ENCODE assay signal across 19 cellular contexts in genomic region chr2:43198263-43198662, GRCh38. TPM values are rescaled to one million over a fixed set of nuclear protein-coding genes. Genes with fewer than 3 reads are reported as not detected.
DNase-seq lines count a peak whose midpoint lies in the region; ATAC-seq and TF ChIP-seq lines count a peak whose summit lies in the region.
"Had no signal": no experiment of that assay in that cellular context is flagged by ENCODE, and none has a peak within 500 bp of the region (broad histone marks: within the 10 kb centered on the region; RNA-seq: fewer than 3 reads in every experiment).

No MANE protein-coding gene starts in this region.

- intact Hi-C loops in body of pancreas (cut with DNase I), result no loop called here

- ATAC-seq in CD4-positive, CD25-positive, alpha-beta regulatory T cell (ENCODE audit: low read depth in 2 of 2), result no peak
- ATAC-seq in body of pancreas (no peak), HG03432 (IDR thresholded peaks at IDR 0.05; ENCODE audit: unreplicated experiment) (no peak)

- no peak overlapping the region for H3K4me3 Mint-ChIP-seq in CD4-positive, CD25-positive, alpha-beta regulatory T cell
- H3K4me3 Mint-ChIP-seq: CD4-positive, alpha-beta T cell; HFFc6 had no signal

- H3K27ac ChIP-seq in BLaER1 (peak overlapping the region; percentile 89), mesenchymal stem cell (ENCODE audit: low read length, poor library complexity, severe bottlenecking) (no peak overlapping the region), body of pancreas (no peak overlapping the region)
- H3K27ac ChIP-seq in CD4-positive, CD25-positive, alpha-beta regulatory T cell (ENCODE audit: insufficient read depth, low read length, poor library complexity, severe bottlenecking), result no peak overlapping the region
- H3K27ac ChIP-seq: Peyer's patch, SK-N-MC had no signal

- peaks cover 21% of the 10 kb centered on the region for H4K20me1 ChIP-seq in BLaER1
- H4K20me1 ChIP-seq in Loucy (ENCODE audit: insufficient read depth, low read length, poor library complexity, severe bottlenecking), result no peaks in the 10 kb centered on the region

- H2BK15ac ChIP-seq in mesenchymal stem cell (ENCODE audit: low read depth, poor library complexity, severe bottlenecking), result no peak overlapping the region

- H3K9me2 ChIP-seq in Loucy (replicated peaks; ENCODE audit: low read depth, low read length), result no peaks in the 10 kb centered on the region

- no peak for DNase-seq in CD4-positive, CD25-positive, alpha-beta regulatory T cell
- DNase-seq in mesenchymal stem cell, result no peak
- no peak for DNase-seq in body of pancreas
- DNase-seq in activated CD8-positive, alpha-beta memory T cell treated with anti-CD3 and anti-CD28 coated beads, Interleukin-2, amount 50 U/mL, for 48 hours, result no peak
- no peak for DNase-seq in GM10248 (ENCODE audit: extremely low spot score)
- DNase-seq: AML-193; CD4-positive, alpha-beta T cell; DMS53; HFFc6; NCI-H1105 treated with DMSO at 0.1 percent for 48 hours; NCI-H1694; NCI-H748 treated with DMSO at 0.1 percent for 48 hours; NK-92 treated with Interleukin-12 subunit alpha and Interleukin-12 subunit beta, amount 100 ng/mL, for 24 hours; Peyer's patch; Right ventricle myocardium superior had no signal

- peak overlapping the region; percentile 21 for H2AK5ac ChIP-seq in mesenchymal stem cell (ENCODE audit: low read length, severe bottlenecking)

- H3F3A ChIP-seq in Loucy (ENCODE audit: low read depth), result peaks cover 9% of the 10 kb centered on the region

- peak overlapping the region; percentile 84 for H3K9ac ChIP-seq in BLaER1
- H3K9ac ChIP-seq in Loucy (ENCODE audit: low read depth, low read length, poor library complexity, severe bottlenecking), result peak overlapping the region; percentile 15
- H3K9ac ChIP-seq in mesenchymal stem cell (ENCODE audit: low read length), result no peak overlapping the region

- no peak overlapping the region for H2BK5ac ChIP-seq in mesenchymal stem cell (ENCODE audit: low read depth, low read length, poor library complexity, severe bottlenecking)

- H3K36me3 Mint-ChIP-seq in CD4-positive, CD25-positive, alpha-beta regulatory T cell, result peaks cover 3% of the 10 kb centered on the region

- peak overlapping the region; percentile 98 for H3K4me2 ChIP-seq in BLaER1
- no peak overlapping the region for H3K4me2 ChIP-seq in Loucy (ENCODE audit: low read depth, low read length, poor library complexity, severe bottlenecking)
- no peak overlapping the region for H3K4me2 ChIP-seq in mesenchymal stem cell (ENCODE audit: low read length, poor library complexity, severe bottlenecking)

- H3K4me1 Mint-ChIP-seq in CD4-positive, CD25-positive, alpha-beta regulatory T cell, result peaks cover 5 to 61% (median 39%) of the 10 kb centered on the region in 4 donors

- peak overlapping the region; percentile 17; the same call in 1 of the 2 replicates for H3K4me3 ChIP-seq in BLaER1
- H3K4me3 ChIP-seq in CD4-positive, CD25-positive, alpha-beta regulatory T cell (ENCODE audit: low read depth, low read length), result no peak overlapping the region
- no peak overlapping the region for H3K4me3 ChIP-seq in Loucy (ENCODE audit: low read length, poor library complexity, severe bottlenecking)
- H3K4me3 ChIP-seq in mesenchymal stem cell (ENCODE audit: insufficient read depth in 1 of 2, low read depth in 1 of 2, low read length in 2 of 2), result no peak overlapping the region
- no peak overlapping the region for H3K4me3 ChIP-seq in body of pancreas
- H3K4me3 ChIP-seq: Peyer's patch, SK-N-MC had no signal

- H3K4me1 ChIP-seq in BLaER1 (peaks cover 100% of the 10 kb centered on the region), Loucy (ENCODE audit: insufficient read depth, low read length, poor library complexity, severe bottlenecking) (peaks cover 71% of the 10 kb centered on the region), mesenchymal stem cell (ENCODE audit: control insufficient read depth, insufficient read depth, low read depth, low read length) (peaks cover 43% of the 10 kb centered on the region), body of pancreas (peaks cover 36% of the 10 kb centered on the region)
- peaks cover 46% of the 10 kb centered on the region for H3K4me1 ChIP-seq in CD4-positive, CD25-positive, alpha-beta regulatory T cell (ENCODE audit: control insufficient read depth, insufficient read depth, low read length, poor library complexity, severe bottlenecking)

- peak overlapping the region in 2 of 3 donors; percentile 23 to 79 for H3K27ac Mint-ChIP-seq in CD4-positive, CD25-positive, alpha-beta regulatory T cell
- H3K27ac Mint-ChIP-seq: HFFc6 had no signal

- H2BK12ac ChIP-seq in mesenchymal stem cell (ENCODE audit: low read length in 2 of 2), result peak overlapping the region in 1 of 2 experiments; percentile 50

- H3K9me3 ChIP-seq in BLaER1 (no peaks in the 10 kb centered on the region), Loucy (ENCODE audit: insufficient read depth, low read depth, low read length) (no peaks in the 10 kb centered on the region), mesenchymal stem cell (ENCODE audit: control insufficient read depth, low read length) (no peaks in the 10 kb centered on the region), body of pancreas (no peaks in the 10 kb centered on the region)
- H3K9me3 ChIP-seq in CD4-positive, CD25-positive, alpha-beta regulatory T cell (ENCODE audit: control insufficient read depth in 2 of 2, low read length in 2 of 2), result no peaks in the 10 kb centered on the region
- H3K9me3 ChIP-seq: Peyer's patch had no signal

- no peaks in the 10 kb centered on the region for H3K79me1 ChIP-seq in mesenchymal stem cell (replicated peaks; ENCODE audit: low read length, poor library complexity, severe bottlenecking)

- no peak overlapping the region for H3K4ac ChIP-seq in mesenchymal stem cell (ENCODE audit: low read depth in 1 of 2, low read length in 2 of 2)

- WGBS in mesenchymal stem cell, result 98% methylated on average over 6 of the region's 6 CpGs
- 97 to 100% methylated on average over 3 to 6 of the region's 6 CpGs for WGBS in body of pancreas, 2 donors

- TF ChIP-seq CTCF in Loucy (conservative IDR thresholded peaks at IDR 0.05; ENCODE audit: low read length) (no peak), body of pancreas (IDR thresholded peaks at IDR 0.05) (no peak), GM10248 (IDR thresholded peaks at IDR 0.05; ENCODE audit: control extremely low read depth, extremely low read depth, low read depth, missing control alignments) (no peak)

- H4K8ac ChIP-seq in mesenchymal stem cell (ENCODE audit: low read length), result peak overlapping the region; percentile 29

- H3K14ac ChIP-seq in mesenchymal stem cell (ENCODE audit: low read length in 2 of 2), result no peak overlapping the region

- no peak overlapping the region for H4K91ac ChIP-seq in mesenchymal stem cell (ENCODE audit: low read length)

- H3K23ac ChIP-seq in mesenchymal stem cell (ENCODE audit: low read length in 2 of 2), result no peak overlapping the region

- POLR2A ChIA-PET in GM10248 (lab: Yijun Ruan, JAX), result no interaction called here

- H3K79me2 ChIP-seq in Loucy (ENCODE audit: insufficient read depth, low read length), result peaks cover 13% of the 10 kb centered on the region

- TF ChIP-seq POLR2A in body of pancreas (IDR thresholded peaks at IDR 0.05), result no peak

- H3K27me3 Mint-ChIP-seq in CD4-positive, CD25-positive, alpha-beta regulatory T cell, result no peaks in the 10 kb centered on the region
- H3K27me3 Mint-ChIP-seq: CD4-positive, alpha-beta T cell had no signal

- H3K18ac ChIP-seq in mesenchymal stem cell (ENCODE audit: low read depth in 1 of 2, low read length in 2 of 2), result no peak overlapping the region

- H3K36me3 ChIP-seq in BLaER1 (peaks cover 15% of the 10 kb centered on the region; the same call in 1 of the 2 replicates), Loucy (ENCODE audit: insufficient read depth, low read length) (no peaks in the 10 kb centered on the region), mesenchymal stem cell (ENCODE audit: control insufficient read depth in 1 of 2, insufficient read depth in 2 of 2, low read depth in 1 of 2, low read length in 2 of 2) (no peaks in the 10 kb centered on the region), body of pancreas (replicated peaks in 1 of 2; ENCODE audit: insufficient read depth in 1 of 2, low read depth in 2 of 2) (no peaks in the 10 kb centered on the region)
- no peaks in the 10 kb centered on the region for H3K36me3 ChIP-seq in CD4-positive, CD25-positive, alpha-beta regulatory T cell (ENCODE audit: control insufficient read depth, insufficient read depth, low read length)
- H3K36me3 ChIP-seq: Peyer's patch had no signal

- H3K9me3 Mint-ChIP-seq in CD4-positive, CD25-positive, alpha-beta regulatory T cell, result no peaks in the 10 kb centered on the region
- H3K9me3 Mint-ChIP-seq: CD4-positive, alpha-beta T cell; HFFc6 had no signal

- H3K27me3 ChIP-seq in BLaER1 (no peaks in the 10 kb centered on the region), Loucy (ENCODE audit: insufficient read depth, low read length, poor library complexity, severe bottlenecking) (no peaks in the 10 kb centered on the region), mesenchymal stem cell (ENCODE audit: control insufficient read depth in 1 of 2, insufficient read depth in 1 of 2, low read length in 2 of 2) (no peaks in the 10 kb centered on the region), body of pancreas (no peaks in the 10 kb centered on the region)
- no peaks in the 10 kb centered on the region for H3K27me3 ChIP-seq in CD4-positive, CD25-positive, alpha-beta regulatory T cell (ENCODE audit: control insufficient read depth, insufficient read depth, low read length)
- H3K27me3 ChIP-seq: Peyer's patch had no signal

- H2AFZ ChIP-seq in Loucy (ENCODE audit: low read length), result no peak overlapping the region
- H2AFZ ChIP-seq in mesenchymal stem cell (ENCODE audit: low read depth, low read length), result no peak overlapping the region

- H2BK120ac ChIP-seq in mesenchymal stem cell (ENCODE audit: low read depth, low read length), result no peak overlapping the region

- CTCF ChIA-PET in GM10248 (lab: Yijun Ruan, JAX), result interaction anchor here (1.2 to 1.5 kb wide), 2 partner anchors 12 to 27 kb away, joined by 3 read pairs; no protein-coding TSS in a partner anchor

RNA-seq across cellular contexts. Expression of gene ZFP36L2, which starts 28.1 kb away (rescaled TPM):
- 874 TPM for total RNA-seq in CD4-positive, CD25-positive, alpha-beta regulatory T cell
- 100 to 1,000 TPM; 119 to 155 (median 128) TPM for polyA plus RNA-seq in CD4-positive, CD25-positive, alpha-beta regulatory T cell
- polyA plus RNA-seq in mesenchymal stem cell (2013, experiment 1 of 2), result 88.2 TPM
- 85.9 TPM for polyA plus RNA-seq in mesenchymal stem cell (2013, experiment 2 of 2)
- 100 to 1,000 TPM in 1 of 2 donors, 10 to 100 TPM in 1; 57.1 to 116 TPM for total RNA-seq in body of pancreas
